10 cellular contexts compared by ENCODE assay signal in genomic region chr2:115610888-115611287, GRCh38.
"Had no signal": no experiment of that assay in that cellular context is flagged by ENCODE, and none has a peak within 500 bp of the region (broad histone marks: within the 10 kb centered on the region; RNA-seq: fewer than 3 reads in every experiment).

No MANE protein-coding gene starts in this region.

- H3K4me3 ChIP-seq: GM23248, GM23338, HAP-1 had no signal

- H2AFZ ChIP-seq: GM23248, GM23338 had no signal

- H3K9me3 ChIP-seq: HAP-1 had no signal

- H3K9ac ChIP-seq: GM23248 had no signal

- ATAC-seq: GM23338, HCT116 had no signal

- H3K4me2 ChIP-seq: GM23338 had no signal

- DNase-seq: GM23248, GOT3, H7, H9, HCEC 1CT, HFFc6 had no signal

- FAIRE-seq: H54 had no signal

- H3K27ac ChIP-seq: GM23248 had no signal

- H3K36me3 ChIP-seq: HAP-1 had no signal
